In genomic region chr2:137846993-137847392, GRCh38 we compare ENCODE assay signal across 25 cellular contexts.
"Had no signal": no experiment of that assay in that cellular context is flagged by ENCODE, and none has a peak within 500 bp of the region (broad histone marks: within the 10 kb centered on the region; RNA-seq: fewer than 3 reads in every experiment).

No MANE protein-coding gene starts in this region.

- H3K36me3 ChIP-seq: esophagus muscularis mucosa, gastroesophageal sphincter, heart left ventricle, neural progenitor cell, upper lobe of right lung had no signal

- H3K36me3 Mint-ChIP-seq: activated CD8-positive, alpha-beta memory T cell treated with anti-CD3 and anti-CD28 coated beads, Interleukin-2, amount 10 ng/mL, durations not matched to agents 7 days and 5 days; activated naive CD4-positive, alpha-beta T cell treated with anti-CD3 and anti-CD28 coated beads, Interleukin-2, amount 50 U/mL, for 24 hours; mesothelial cell of epicardium; naive thymus-derived CD8-positive, alpha-beta T cell; neural progenitor cell; stimulated activated naive B cell treated with anti-CD40 and anti-IgM and Interleukin-4, amounts not matched to agents 10 μg/mL and 1 μg/mL and 100 μg/mL, for 72 hours had no signal

- H3K9me3 ChIP-seq: body of pancreas, testis had no signal

- H3K27me3 Mint-ChIP-seq: activated CD4-positive, alpha-beta T cell treated with anti-CD3 and anti-CD28 coated beads, Interleukin-2, amount 10 ng/mL, durations not matched to agents 24 days and 14 days; activated CD8-positive, alpha-beta memory T cell treated with anti-CD3 and anti-CD28 coated beads, Interleukin-2, amount 10 ng/mL, durations not matched to agents 7 days and 5 days; stimulated activated naive B cell treated with anti-CD40 and anti-IgM and Interleukin-4, amounts not matched to agents 10 μg/mL and 1 μg/mL and 100 μg/mL, for 72 hours had no signal

- H3K4me3 Mint-ChIP-seq: activated CD4-positive, alpha-beta T cell treated with anti-CD3 and anti-CD28 coated beads, Interleukin-2, amount 10 ng/mL, durations not matched to agents 24 days and 14 days; activated CD8-positive, alpha-beta memory T cell treated with anti-CD3 and anti-CD28 coated beads, Interleukin-2, amount 10 ng/mL, durations not matched to agents 7 days and 5 days; activated CD8-positive, alpha-beta T cell treated with anti-CD3 and anti-CD28 coated beads for 36 hours; activated naive CD4-positive, alpha-beta T cell treated with anti-CD3 and anti-CD28 coated beads, Interleukin-2, amount 50 U/mL, for 24 hours; mesothelial cell of epicardium; naive thymus-derived CD8-positive, alpha-beta T cell; neural progenitor cell; stimulated activated naive B cell treated with anti-CD40 and anti-IgM and Interleukin-4, amounts not matched to agents 10 μg/mL and 1 μg/mL and 100 μg/mL, for 72 hours had no signal

- ATAC-seq: activated CD4-positive, CD25-positive, alpha-beta regulatory T cell treated with anti-CD3 and anti-CD28 coated beads, Interleukin-2, amount 50 U/mL, for 24 hours; activated CD8-positive, alpha-beta memory T cell treated with anti-CD3 and anti-CD28 coated beads, Interleukin-2, amount 10 ng/mL, durations not matched to agents 7 days and 5 days; activated CD8-positive, alpha-beta T cell treated with anti-CD3 and anti-CD28 coated beads for 36 hours; body of pancreas; gastroesophageal sphincter; heart left ventricle; left colon; naive thymus-derived CD8-positive, alpha-beta T cell; stimulated activated naive B cell treated with anti-CD40 and anti-IgM and Interleukin-4, amounts not matched to agents 10 μg/mL and 1 μg/mL and 100 μg/mL, for 72 hours had no signal

- H3K4me3 ChIP-seq: body of pancreas, esophagus muscularis mucosa, gastroesophageal sphincter, heart left ventricle, neural progenitor cell, testis, upper lobe of right lung had no signal

- H3K27ac ChIP-seq: body of pancreas, esophagus muscularis mucosa, gastroesophageal sphincter, heart left ventricle, neural progenitor cell, testis, upper lobe of right lung had no signal

- DNase-seq: activated CD4-positive, alpha-beta T cell treated with anti-CD3 and anti-CD28 coated beads, Interleukin-2, amount 10 ng/mL, durations not matched to agents 24 days and 14 days; activated CD8-positive, alpha-beta memory T cell treated with anti-CD3 and anti-CD28 coated beads, Interleukin-2, amount 10 ng/mL, durations not matched to agents 7 days and 5 days; activated CD8-positive, alpha-beta T cell treated with anti-CD3 and anti-CD28 coated beads for 36 hours; activated gamma-delta T cell treated with Interleukin-2 at 50 U/mL for 16 hours; activated T-cell treated with anti-CD3 and anti-CD28 coated beads for 4 hours; anterior cingulate cortex; body of pancreas; central memory CD4-positive, alpha-beta T cell; dermis blood vessel endothelial cell; effector CD8-positive, alpha-beta T cell; heart left ventricle; left colon; naive thymus-derived CD8-positive, alpha-beta T cell; retina; stimulated activated CD4-positive, alpha-beta T cell treated with anti-CD3 and anti-CD28 coated beads, Interleukin-2, amount 100 ng/mL, for 48 hours; stimulated activated CD8-positive, alpha-beta memory T cell treated with anti-CD3 and anti-CD28 coated beads, Interleukin-4, amount 100 ng/mL, for 48 hours; stimulated activated naive B cell treated with anti-CD40 and anti-IgM and Interleukin-4, amounts not matched to agents 10 μg/mL and 1 μg/mL and 100 μg/mL, for 72 hours; testis; upper lobe of right lung had no signal

- H2AFZ ChIP-seq: neural progenitor cell had no signal

- H3K27me3 ChIP-seq: body of pancreas, esophagus muscularis mucosa, heart left ventricle, neural progenitor cell, testis, upper lobe of right lung had no signal

- H3K4me1 ChIP-seq: body of pancreas, esophagus muscularis mucosa, gastroesophageal sphincter, heart left ventricle, neural progenitor cell, testis, upper lobe of right lung had no signal

- H3K9me3 Mint-ChIP-seq: activated CD4-positive, alpha-beta T cell treated with anti-CD3 and anti-CD28 coated beads, Interleukin-2, amount 10 ng/mL, durations not matched to agents 24 days and 14 days; activated CD8-positive, alpha-beta T cell treated with anti-CD3 and anti-CD28 coated beads for 36 hours; activated naive CD4-positive, alpha-beta T cell treated with anti-CD3 and anti-CD28 coated beads, Interleukin-2, amount 50 U/mL, for 24 hours had no signal

- H3K27ac Mint-ChIP-seq: activated CD4-positive, alpha-beta T cell treated with anti-CD3 and anti-CD28 coated beads, Interleukin-2, amount 10 ng/mL, durations not matched to agents 24 days and 14 days; activated CD8-positive, alpha-beta memory T cell treated with anti-CD3 and anti-CD28 coated beads, Interleukin-2, amount 10 ng/mL, durations not matched to agents 7 days and 5 days; activated CD8-positive, alpha-beta T cell treated with anti-CD3 and anti-CD28 coated beads for 36 hours; activated naive CD4-positive, alpha-beta T cell treated with anti-CD3 and anti-CD28 coated beads, Interleukin-2, amount 50 U/mL, for 24 hours; mesothelial cell of epicardium; naive thymus-derived CD8-positive, alpha-beta T cell; neural progenitor cell; stimulated activated naive B cell treated with anti-CD40 and anti-IgM and Interleukin-4, amounts not matched to agents 10 μg/mL and 1 μg/mL and 100 μg/mL, for 72 hours had no signal

- H3K9ac ChIP-seq: neural progenitor cell had no signal

- H3K4me1 Mint-ChIP-seq: activated CD4-positive, alpha-beta T cell treated with anti-CD3 and anti-CD28 coated beads, Interleukin-2, amount 10 ng/mL, durations not matched to agents 24 days and 14 days; activated CD8-positive, alpha-beta memory T cell treated with anti-CD3 and anti-CD28 coated beads, Interleukin-2, amount 10 ng/mL, durations not matched to agents 7 days and 5 days; activated naive CD4-positive, alpha-beta T cell treated with anti-CD3 and anti-CD28 coated beads, Interleukin-2, amount 50 U/mL, for 24 hours; naive thymus-derived CD8-positive, alpha-beta T cell; neural progenitor cell; stimulated activated naive B cell treated with anti-CD40 and anti-IgM and Interleukin-4, amounts not matched to agents 10 μg/mL and 1 μg/mL and 100 μg/mL, for 72 hours had no signal

- H3K4me2 ChIP-seq: neural progenitor cell had no signal
